ENCODE assay signal across 8 cellular contexts in the genomic region with DNA sequence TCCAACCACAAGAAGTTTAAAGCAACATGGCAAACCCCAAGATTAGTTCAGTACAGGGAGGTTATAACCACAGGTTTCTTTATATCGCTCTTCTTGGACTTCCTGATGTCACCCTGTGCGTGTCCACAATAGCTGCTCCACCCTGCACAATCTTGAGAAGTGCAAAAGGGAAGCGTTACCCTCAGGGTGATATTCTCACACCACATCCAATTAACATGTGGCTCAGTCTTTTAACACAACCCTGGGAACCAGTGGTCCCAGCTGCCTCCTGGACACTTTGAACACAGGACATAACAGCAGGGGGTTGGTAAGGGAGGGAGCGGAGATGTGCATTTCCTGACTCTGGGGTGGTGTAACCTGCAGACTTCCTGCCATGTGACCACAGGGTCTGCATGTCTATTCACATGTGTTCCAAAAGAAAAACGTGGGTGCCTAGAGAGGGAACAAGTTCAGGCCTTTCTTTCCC.
DNase-seq lines count a peak whose midpoint lies in the region; ATAC-seq and TF ChIP-seq lines count a peak whose summit lies in the region.

No MANE protein-coding gene starts in this region.

- TF ChIP-seq CTCF in left ventricle myocardium inferior (IDR thresholded peaks at IDR 0.05; ENCODE audit: borderline replicate concordance): no peak

- peak overlapping the region; percentile 66 for H3K4me3 ChIP-seq in CD4-positive, CD25-positive, alpha-beta regulatory T cell (ENCODE audit: low read depth, low read length)
- no peak overlapping the region for H3K4me3 ChIP-seq in left ventricle myocardium inferior

- peak; percentile 15 to 86 (median 64) for DNase-seq in CD4-positive, CD25-positive, alpha-beta regulatory T cell
- peak; percentile 57 for DNase-seq in activated CD4-positive, alpha-beta memory T cell treated with anti-CD3 and anti-CD28 coated beads for 36 hours
- peak; percentile 28 for DNase-seq in left ventricle myocardium inferior
- DNase-seq in stimulated activated naive CD4-positive, alpha-beta T cell (lab: John Stamatoyannopoulos, UW): peak in 4 of 6 experiments; percentile 9 to 78 (median 64)
- no peak for DNase-seq in NCI-H1417 (lab: John Stamatoyannopoulos, UW)
- no peak for DNase-seq in DMS79 treated with DMSO at 0.1 percent for 48 hours (lab: John Stamatoyannopoulos, UW)

- CTCF ChIA-PET in activated CD4-positive, alpha-beta memory T cell treated with anti-CD3 and anti-CD28 coated beads for 36 hours (lab: Charles Lee): no interaction called here

- peaks cover 49% of the 10 kb centered on the region for H3K4me1 ChIP-seq in CD4-positive, CD25-positive, alpha-beta regulatory T cell (ENCODE audit: control insufficient read depth, insufficient read depth, low read length, poor library complexity, severe bottlenecking)
- H3K4me1 ChIP-seq in left ventricle myocardium inferior: peaks cover 64% of the 10 kb centered on the region

- ATAC-seq in CD4-positive, CD25-positive, alpha-beta regulatory T cell (ENCODE audit: low read depth in 2 of 2): peak; percentile 74
- peak; percentile 91 for ATAC-seq in GM19463 (IDR thresholded peaks at IDR 0.05; ENCODE audit: unreplicated experiment)
- ATAC-seq in HG03521 (IDR thresholded peaks at IDR 0.05; ENCODE audit: unreplicated experiment): peak; percentile 91

- no peaks in the 10 kb centered on the region for H3K9me3 Mint-ChIP-seq in CD4-positive, CD25-positive, alpha-beta regulatory T cell
- no peaks in the 10 kb centered on the region for H3K9me3 Mint-ChIP-seq in activated CD4-positive, alpha-beta memory T cell treated with anti-CD3 and anti-CD28 coated beads for 36 hours

- POLR2A ChIA-PET in activated CD4-positive, alpha-beta memory T cell treated with anti-CD3 and anti-CD28 coated beads for 36 hours (lab: Charles Lee): no interaction called here

- no peaks in the 10 kb centered on the region for H3K9me3 ChIP-seq in CD4-positive, CD25-positive, alpha-beta regulatory T cell (ENCODE audit: control insufficient read depth in 2 of 2, low read length in 2 of 2)
- no peaks in the 10 kb centered on the region for H3K9me3 ChIP-seq in left ventricle myocardium inferior (replicated peaks)

- peaks cover 6% of the 10 kb centered on the region for H3K36me3 Mint-ChIP-seq in CD4-positive, CD25-positive, alpha-beta regulatory T cell
- H3K36me3 Mint-ChIP-seq in activated CD4-positive, alpha-beta memory T cell treated with anti-CD3 and anti-CD28 coated beads for 36 hours: peaks cover 2% of the 10 kb centered on the region

- H3K27me3 ChIP-seq in CD4-positive, CD25-positive, alpha-beta regulatory T cell (ENCODE audit: control insufficient read depth, insufficient read depth, low read length): no peaks in the 10 kb centered on the region
- H3K27me3 ChIP-seq in left ventricle myocardium inferior (ENCODE audit: low read depth): no peaks in the 10 kb centered on the region

- H3K4me3 Mint-ChIP-seq in CD4-positive, CD25-positive, alpha-beta regulatory T cell: peak overlapping the region; percentile 65 to 83 (median 78)
- H3K4me3 Mint-ChIP-seq in activated CD4-positive, alpha-beta memory T cell treated with anti-CD3 and anti-CD28 coated beads for 36 hours: peak overlapping the region; percentile 53

- peak overlapping the region; percentile 34 for H3K27ac ChIP-seq in CD4-positive, CD25-positive, alpha-beta regulatory T cell (ENCODE audit: insufficient read depth, low read length, poor library complexity, severe bottlenecking)
- peak overlapping the region; percentile 70 for H3K27ac ChIP-seq in left ventricle myocardium inferior (replicated peaks)

- intact Hi-C loops in activated CD4-positive, alpha-beta memory T cell treated with anti-CD3 and anti-CD28 coated beads for 36 hours (cut with micrococcal nuclease): loop anchor here (1.0 to 2.0 kb wide), 4 partner anchors 21 to 185 kb away; a partner anchor contains a TSS
- intact Hi-C loops in left ventricle myocardium inferior (cut with micrococcal nuclease): no loop called here

- no peaks in the 10 kb centered on the region for H3K36me3 ChIP-seq in CD4-positive, CD25-positive, alpha-beta regulatory T cell (ENCODE audit: control insufficient read depth, insufficient read depth, low read length)
- no peaks in the 10 kb centered on the region for H3K36me3 ChIP-seq in left ventricle myocardium inferior

- peak overlapping the region; percentile 68 to 90 (median 89) for H3K27ac Mint-ChIP-seq in CD4-positive, CD25-positive, alpha-beta regulatory T cell
- H3K27ac Mint-ChIP-seq in activated CD4-positive, alpha-beta memory T cell treated with anti-CD3 and anti-CD28 coated beads for 36 hours: peak overlapping the region; percentile 71

- H3K4me1 Mint-ChIP-seq in CD4-positive, CD25-positive, alpha-beta regulatory T cell: peaks cover 36 to 71% (median 51%) of the 10 kb centered on the region in 4 donors
- peaks cover 49% of the 10 kb centered on the region for H3K4me1 Mint-ChIP-seq in activated CD4-positive, alpha-beta memory T cell treated with anti-CD3 and anti-CD28 coated beads for 36 hours (ENCODE audit: low read depth)

- no peaks in the 10 kb centered on the region for H3K27me3 Mint-ChIP-seq in CD4-positive, CD25-positive, alpha-beta regulatory T cell
- no peaks in the 10 kb centered on the region for H3K27me3 Mint-ChIP-seq in activated CD4-positive, alpha-beta memory T cell treated with anti-CD3 and anti-CD28 coated beads for 36 hours

Comparison
In these comparisons a context has a peak if more than half of its experiments do, and no peak if none do; other contexts are left out.
1. DNase-seq: peak in CD4-positive, CD25-positive, alpha-beta regulatory T cell (3 of 3), activated CD4-positive, alpha-beta memory T cell treated with anti-CD3 and anti-CD28 coated beads for 36 hours (single experiment), left ventricle myocardium inferior (single experiment) and stimulated activated naive CD4-positive, alpha-beta T cell (4 of 6); none in NCI-H1417 (0 of 3) and DMS79 treated with DMSO at 0.1 percent for 48 hours (single experiment).
2. Peak in every context shown above with its lines, with median percentiles within 50 percentile points of each other: ATAC-seq.